Comparison of ENCODE assay signal across 17 cellular contexts in genomic region chr19:1107655-1108261, GRCh38. TPM values are rescaled to one million over a fixed set of nuclear protein-coding genes. Genes with fewer than 3 reads are reported as not detected.
DNase-seq lines count a peak whose midpoint lies in the region; ATAC-seq and TF ChIP-seq lines count a peak whose summit lies in the region.
"Had no signal": no experiment of that assay in that cellular context is flagged by ENCODE, and none has a peak within 500 bp of the region (broad histone marks: within the 10 kb centered on the region; RNA-seq: fewer than 3 reads in every experiment).

No MANE protein-coding gene starts in this region.

- peaks cover under 1% of the 10 kb centered on the region; the same call in 1 of the 2 replicates for H3K4me1 ChIP-seq in HUES48 (ENCODE audit: control insufficient read depth, insufficient read depth, low read length)
- H3K4me1 ChIP-seq in mesodermal cell (ENCODE audit: control insufficient read depth, insufficient read depth, low read length, poor library complexity, severe bottlenecking) = peaks cover 15% of the 10 kb centered on the region

- no peak overlapping the region for H3K4me3 ChIP-seq in HUES48 (ENCODE audit: low read depth, low read length)
- no peak overlapping the region for H3K4me3 ChIP-seq in mesodermal cell (ENCODE audit: extremely low read depth, insufficient read depth, low read length, poor library complexity, severe bottlenecking)
- H3K4me3 ChIP-seq: skin epidermis, tibial artery had no signal

- H3K9ac ChIP-seq in HUES48 (ENCODE audit: low read depth, low read length) = no peak overlapping the region

- H3K9me3 ChIP-seq in HUES48 (ENCODE audit: control insufficient read depth, insufficient read depth, low read length) (no peaks in the 10 kb centered on the region), mesodermal cell (ENCODE audit: control insufficient read depth, low read length) (no peaks in the 10 kb centered on the region)
- H3K9me3 ChIP-seq: psoas muscle, tibial artery had no signal

- TF ChIP-seq CTCF in C4-2B (conservative IDR thresholded peaks at IDR 0.05) (no peak), VCaP (conservative IDR thresholded peaks at IDR 0.05) (no peak), GM10266 (IDR thresholded peaks at IDR 0.05; ENCODE audit: control insufficient read depth, insufficient read depth, low read depth, missing control alignments) (no peak)

- ATAC-seq in HG02938 (IDR thresholded peaks at IDR 0.05; ENCODE audit: unreplicated experiment) (no peak), HG03442 (IDR thresholded peaks at IDR 0.05; ENCODE audit: unreplicated experiment) (no peak)
- ATAC-seq: psoas muscle; SK-N-SH treated with all-trans-retinoic acid at 6 μM for 48 hours; stimulated activated naive CD8-positive, alpha-beta T cell treated with anti-CD3 and anti-CD28 coated beads, Interleukin-15, Interleukin-2, amounts not matched to agents 100 U/mL and 50 U/mL, for 24 hours had no signal

- DNase-seq in GM10266 (ENCODE audit: extremely low spot score) = no peak
- DNase-seq: activated CD4-positive, alpha-beta T cell treated with anti-CD3 and anti-CD28 coated beads for 1 hour; effector memory CD4-positive, alpha-beta T cell; NCI-H748 treated with DMSO at 0.1 percent for 48 hours; stimulated activated naive CD8-positive, alpha-beta T cell treated with anti-CD3 and anti-CD28 coated beads, Interleukin-15, Interleukin-2, amounts not matched to agents 100 U/mL and 50 U/mL, for 24 hours; T-helper 9 cell; tibial artery had no signal

- H3K27ac ChIP-seq in C4-2B = peak overlapping the region; percentile 90
- H3K27ac ChIP-seq in HUES48 (ENCODE audit: low read depth, low read length) = peak overlapping the region; percentile 37
- 0 out of 2 replicates have a peak overlapping the region, but pooled peaks have one; percentile 27 for H3K27ac ChIP-seq in VCaP
- H3K27ac ChIP-seq in mesodermal cell (ENCODE audit: low read depth, low read length, severe bottlenecking) = peak overlapping the region; percentile 16
- H3K27ac ChIP-seq: HL-60, psoas muscle had no signal

- 94 to 95% methylated on average over 16 to 23 of the region's 25 CpGs for WGBS in mesodermal cell (ENCODE audit: insufficient coverage in 2 of 2), 2 experiments

- H3K36me3 ChIP-seq in HUES48 (ENCODE audit: control insufficient read depth, insufficient read depth, low read length) = peaks cover 35% of the 10 kb centered on the region
- peaks cover 40% of the 10 kb centered on the region for H3K36me3 ChIP-seq in mesodermal cell (ENCODE audit: control insufficient read depth, insufficient read depth, low read length)

- no peaks in the 10 kb centered on the region for H3K27me3 ChIP-seq in HUES48 (ENCODE audit: control insufficient read depth, insufficient read depth, low read length)
- H3K27me3 ChIP-seq: tibial artery had no signal

RNA-seq across cellular contexts. Expression of gene GPX4, which starts 4.0 kb away (rescaled TPM):
- polyA plus RNA-seq in mesodermal cell (2013, experiment 1 of 2) = 579 TPM
- 487 TPM for polyA plus RNA-seq in mesodermal cell (2013, experiment 2 of 2)

RNA-seq across cellular contexts. Expression of gene POLR2E, which starts 12.6 kb away (rescaled TPM):
- polyA plus RNA-seq in mesodermal cell (2013, experiment 1 of 2) = 223 TPM
- polyA plus RNA-seq in mesodermal cell (2013, experiment 2 of 2) = 199 TPM

RNA-seq across cellular contexts. Expression of gene ARHGAP45, which starts 40.8 kb away (rescaled TPM):
- polyA plus RNA-seq in mesodermal cell (2013, experiment 1 of 2) = 5.1 TPM
- polyA plus RNA-seq in mesodermal cell (2013, experiment 2 of 2) = 3.8 TPM

Comparison
In these comparisons a context has a peak if more than half of its experiments do, and no peak if none do; other contexts are left out.
1. H3K27ac ChIP-seq: peak in every context shown above with its lines; median percentile 90 in C4-2B; 37 in HUES48; 27 in VCaP; 16 in mesodermal cell.